ENCODE assay signal across 1 cellular context in the genomic region with DNA sequence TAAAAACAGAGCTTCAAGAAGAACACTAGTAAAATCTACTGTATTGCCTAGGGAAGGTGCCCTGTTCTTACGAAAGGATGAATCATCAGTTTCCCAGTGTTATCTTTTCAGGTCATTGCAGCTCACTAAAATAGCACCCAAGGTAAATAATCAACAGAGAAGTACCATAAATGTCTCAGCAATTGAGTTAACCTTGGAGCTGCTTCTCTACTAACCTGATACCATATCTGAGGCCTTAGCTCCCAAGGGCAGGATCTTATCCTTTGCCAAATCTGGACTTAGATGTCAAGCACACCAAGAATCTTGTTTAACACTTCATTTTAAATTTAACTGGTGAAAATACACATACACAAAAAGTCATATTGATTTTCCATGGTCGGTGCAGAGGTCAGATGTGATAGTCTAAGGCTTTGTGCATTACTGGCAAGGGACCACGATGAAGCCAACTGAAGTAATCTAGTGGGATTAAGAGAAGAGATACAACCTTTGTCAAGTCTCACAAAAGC.
A peak's percentile ranks its signal among the peaks of the same experiment; 100 is the strongest.
TF ChIP-seq lines count a peak whose summit lies in the region.

No MANE protein-coding gene starts in this region.

TF ChIP-seq in HepG2, 621 proteins besides CTCF, POLR2A, EP300 and RAD21 (continued from another document and continues in another):
- TF ChIP-seq ZNF770 (CRISPR knock-in tag; IDR thresholded peaks at IDR 0.05) (no peak), ZFP36 (IDR thresholded peaks at IDR 0.05; ENCODE audit: borderline replicate concordance, low read depth, low read length, partially characterized antibody) (no peak), KDM5B (CRISPR knock-in tag; IDR thresholded peaks at IDR 0.05; ENCODE audit: borderline replicate concordance) (no peak), ZNF556 (CRISPR knock-in tag; IDR thresholded peaks at IDR 0.05; ENCODE audit: borderline replicate concordance) (no peak), SP140L (CRISPR knock-in tag; IDR thresholded peaks at IDR 0.05; ENCODE audit: borderline replicate concordance) (0 out of 2 replicates have a peak, but pooled peaks have one; percentile 32), RFX3 (CRISPR knock-in tag; IDR thresholded peaks at IDR 0.05) (no peak), SOX6 (IDR thresholded peaks at IDR 0.05) (no peak), SOX6 (CRISPR knock-in tag; IDR thresholded peaks at IDR 0.05) (peak; percentile 85), ZNF367 (CRISPR knock-in tag; IDR thresholded peaks at IDR 0.05; ENCODE audit: borderline replicate concordance) (no peak), KMT2A (CRISPR knock-in tag; IDR thresholded peaks at IDR 0.05) (no peak), SRSF4 (IDR thresholded peaks at IDR 0.05; ENCODE audit: low read depth, low read length, poor library complexity, severe bottlenecking) (no peak), ZNF496 (CRISPR knock-in tag; IDR thresholded peaks at IDR 0.05; ENCODE audit: insufficient replicate concordance) (no peak), ZNF773 (CRISPR knock-in tag; IDR thresholded peaks at IDR 0.05; ENCODE audit: borderline replicate concordance) (no peak), IRF2 (CRISPR knock-in tag; IDR thresholded peaks at IDR 0.05) (no peak), THAP11 (CRISPR knock-in tag; IDR thresholded peaks at IDR 0.05) (peak; percentile 71), POGZ (CRISPR knock-in tag; IDR thresholded peaks at IDR 0.05) (no peak), NR2F6 (IDR thresholded peaks at IDR 0.05) (peak; percentile 74), NR2F6 (CRISPR knock-in tag; IDR thresholded peaks at IDR 0.05) (peak; percentile 79), ZNF446 (CRISPR knock-in tag; IDR thresholded peaks at IDR 0.05) (no peak), PHF5A (CRISPR knock-in tag; IDR thresholded peaks at IDR 0.05; ENCODE audit: low read depth, unreplicated experiment) (no peak), TCF7L2 (IDR thresholded peaks at IDR 0.05; ENCODE audit: low read depth, low read length) (no peak), RXRA (CRISPR knock-in tag; IDR thresholded peaks at IDR 0.05) (no peak), SMAD9 (CRISPR knock-in tag; IDR thresholded peaks at IDR 0.05) (no peak), NKX3-1 (CRISPR knock-in tag; IDR thresholded peaks at IDR 0.05) (no peak), BRF2 (CRISPR knock-in tag; IDR thresholded peaks at IDR 0.05) (no peak), PHF21A (CRISPR knock-in tag; IDR thresholded peaks at IDR 0.05) (peak; percentile 60; the same call in 1 of the 2 replicates), GATAD2A (CRISPR knock-in tag; IDR thresholded peaks at IDR 0.05) (peak; percentile 92), NR3C1 (CRISPR knock-in tag; IDR thresholded peaks at IDR 0.05) (no peak), MAFF (IDR thresholded peaks at IDR 0.05; ENCODE audit: low read depth, low read length) (peak; percentile 76), NR2F2 (IDR thresholded peaks at IDR 0.05; ENCODE audit: borderline replicate concordance, low read depth) (peak; percentile 74), ZUFSP (CRISPR knock-in tag; IDR thresholded peaks at IDR 0.05; ENCODE audit: borderline replicate concordance) (no peak), CENPX (CRISPR knock-in tag; IDR thresholded peaks at IDR 0.05) (no peak), ELF3 (CRISPR knock-in tag; IDR thresholded peaks at IDR 0.05) (peak; percentile 69), ZNF564 (CRISPR knock-in tag; IDR thresholded peaks at IDR 0.05) (no peak), CAMTA2 (CRISPR knock-in tag; IDR thresholded peaks at IDR 0.05; ENCODE audit: borderline replicate concordance) (no peak), ZFP36L2 (CRISPR knock-in tag; IDR thresholded peaks at IDR 0.05) (no peak)
- TF ChIP-seq, protein P1, sequence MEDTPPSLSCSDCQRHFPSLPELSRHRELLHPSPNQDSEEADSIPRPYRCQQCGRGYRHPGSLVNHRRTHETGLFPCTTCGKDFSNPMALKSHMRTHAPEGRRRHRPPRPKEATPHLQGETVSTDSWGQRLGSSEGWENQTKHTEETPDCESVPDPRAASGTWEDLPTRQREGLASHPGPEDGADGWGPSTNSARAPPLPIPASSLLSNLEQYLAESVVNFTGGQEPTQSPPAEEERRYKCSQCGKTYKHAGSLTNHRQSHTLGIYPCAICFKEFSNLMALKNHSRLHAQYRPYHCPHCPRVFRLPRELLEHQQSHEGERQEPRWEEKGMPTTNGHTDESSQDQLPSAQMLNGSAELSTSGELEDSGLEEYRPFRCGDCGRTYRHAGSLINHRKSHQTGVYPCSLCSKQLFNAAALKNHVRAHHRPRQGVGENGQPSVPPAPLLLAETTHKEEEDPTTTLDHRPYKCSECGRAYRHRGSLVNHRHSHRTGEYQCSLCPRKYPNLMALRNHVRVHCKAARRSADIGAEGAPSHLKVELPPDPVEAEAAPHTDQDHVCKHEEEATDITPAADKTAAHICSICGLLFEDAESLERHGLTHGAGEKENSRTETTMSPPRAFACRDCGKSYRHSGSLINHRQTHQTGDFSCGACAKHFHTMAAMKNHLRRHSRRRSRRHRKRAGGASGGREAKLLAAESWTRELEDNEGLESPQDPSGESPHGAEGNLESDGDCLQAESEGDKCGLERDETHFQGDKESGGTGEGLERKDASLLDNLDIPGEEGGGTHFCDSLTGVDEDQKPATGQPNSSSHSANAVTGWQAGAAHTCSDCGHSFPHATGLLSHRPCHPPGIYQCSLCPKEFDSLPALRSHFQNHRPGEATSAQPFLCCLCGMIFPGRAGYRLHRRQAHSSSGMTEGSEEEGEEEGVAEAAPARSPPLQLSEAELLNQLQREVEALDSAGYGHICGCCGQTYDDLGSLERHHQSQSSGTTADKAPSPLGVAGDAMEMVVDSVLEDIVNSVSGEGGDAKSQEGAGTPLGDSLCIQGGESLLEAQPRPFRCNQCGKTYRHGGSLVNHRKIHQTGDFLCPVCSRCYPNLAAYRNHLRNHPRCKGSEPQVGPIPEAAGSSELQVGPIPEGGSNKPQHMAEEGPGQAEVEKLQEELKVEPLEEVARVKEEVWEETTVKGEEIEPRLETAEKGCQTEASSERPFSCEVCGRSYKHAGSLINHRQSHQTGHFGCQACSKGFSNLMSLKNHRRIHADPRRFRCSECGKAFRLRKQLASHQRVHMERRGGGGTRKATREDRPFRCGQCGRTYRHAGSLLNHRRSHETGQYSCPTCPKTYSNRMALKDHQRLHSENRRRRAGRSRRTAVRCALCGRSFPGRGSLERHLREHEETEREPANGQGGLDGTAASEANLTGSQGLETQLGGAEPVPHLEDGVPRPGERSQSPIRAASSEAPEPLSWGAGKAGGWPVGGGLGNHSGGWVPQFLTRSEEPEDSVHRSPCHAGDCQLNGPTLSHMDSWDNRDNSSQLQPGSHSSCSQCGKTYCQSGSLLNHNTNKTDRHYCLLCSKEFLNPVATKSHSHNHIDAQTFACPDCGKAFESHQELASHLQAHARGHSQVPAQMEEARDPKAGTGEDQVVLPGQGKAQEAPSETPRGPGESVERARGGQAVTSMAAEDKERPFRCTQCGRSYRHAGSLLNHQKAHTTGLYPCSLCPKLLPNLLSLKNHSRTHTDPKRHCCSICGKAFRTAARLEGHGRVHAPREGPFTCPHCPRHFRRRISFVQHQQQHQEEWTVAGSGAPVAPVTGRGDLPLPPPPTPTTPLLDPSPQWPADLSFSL (CRISPR knock-in tag; IDR thresholded peaks at IDR 0.05), result no peak
- TF ChIP-seq, protein P2, sequence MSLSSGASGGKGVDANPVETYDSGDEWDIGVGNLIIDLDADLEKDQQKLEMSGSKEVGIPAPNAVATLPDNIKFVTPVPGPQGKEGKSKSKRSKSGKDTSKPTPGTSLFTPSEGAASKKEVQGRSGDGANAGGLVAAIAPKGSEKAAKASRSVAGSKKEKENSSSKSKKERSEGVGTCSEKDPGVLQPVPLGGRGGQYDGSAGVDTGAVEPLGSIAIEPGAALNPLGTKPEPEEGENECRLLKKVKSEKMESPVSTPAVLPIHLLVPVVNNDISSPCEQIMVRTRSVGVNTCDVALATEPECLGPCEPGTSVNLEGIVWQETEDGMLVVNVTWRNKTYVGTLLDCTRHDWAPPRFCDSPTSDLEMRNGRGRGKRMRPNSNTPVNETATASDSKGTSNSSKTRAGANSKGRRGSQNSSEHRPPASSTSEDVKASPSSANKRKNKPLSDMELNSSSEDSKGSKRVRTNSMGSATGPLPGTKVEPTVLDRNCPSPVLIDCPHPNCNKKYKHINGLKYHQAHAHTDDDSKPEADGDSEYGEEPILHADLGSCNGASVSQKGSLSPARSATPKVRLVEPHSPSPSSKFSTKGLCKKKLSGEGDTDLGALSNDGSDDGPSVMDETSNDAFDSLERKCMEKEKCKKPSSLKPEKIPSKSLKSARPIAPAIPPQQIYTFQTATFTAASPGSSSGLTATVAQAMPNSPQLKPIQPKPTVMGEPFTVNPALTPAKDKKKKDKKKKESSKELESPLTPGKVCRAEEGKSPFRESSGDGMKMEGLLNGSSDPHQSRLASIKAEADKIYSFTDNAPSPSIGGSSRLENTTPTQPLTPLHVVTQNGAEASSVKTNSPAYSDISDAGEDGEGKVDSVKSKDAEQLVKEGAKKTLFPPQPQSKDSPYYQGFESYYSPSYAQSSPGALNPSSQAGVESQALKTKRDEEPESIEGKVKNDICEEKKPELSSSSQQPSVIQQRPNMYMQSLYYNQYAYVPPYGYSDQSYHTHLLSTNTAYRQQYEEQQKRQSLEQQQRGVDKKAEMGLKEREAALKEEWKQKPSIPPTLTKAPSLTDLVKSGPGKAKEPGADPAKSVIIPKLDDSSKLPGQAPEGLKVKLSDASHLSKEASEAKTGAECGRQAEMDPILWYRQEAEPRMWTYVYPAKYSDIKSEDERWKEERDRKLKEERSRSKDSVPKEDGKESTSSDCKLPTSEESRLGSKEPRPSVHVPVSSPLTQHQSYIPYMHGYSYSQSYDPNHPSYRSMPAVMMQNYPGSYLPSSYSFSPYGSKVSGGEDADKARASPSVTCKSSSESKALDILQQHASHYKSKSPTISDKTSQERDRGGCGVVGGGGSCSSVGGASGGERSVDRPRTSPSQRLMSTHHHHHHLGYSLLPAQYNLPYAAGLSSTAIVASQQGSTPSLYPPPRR (CRISPR knock-in tag; IDR thresholded peaks at IDR 0.05; ENCODE audit: borderline replicate concordance), result peak; percentile 77; the same call in 1 of the 2 replicates
- TF ChIP-seq, protein P3, sequence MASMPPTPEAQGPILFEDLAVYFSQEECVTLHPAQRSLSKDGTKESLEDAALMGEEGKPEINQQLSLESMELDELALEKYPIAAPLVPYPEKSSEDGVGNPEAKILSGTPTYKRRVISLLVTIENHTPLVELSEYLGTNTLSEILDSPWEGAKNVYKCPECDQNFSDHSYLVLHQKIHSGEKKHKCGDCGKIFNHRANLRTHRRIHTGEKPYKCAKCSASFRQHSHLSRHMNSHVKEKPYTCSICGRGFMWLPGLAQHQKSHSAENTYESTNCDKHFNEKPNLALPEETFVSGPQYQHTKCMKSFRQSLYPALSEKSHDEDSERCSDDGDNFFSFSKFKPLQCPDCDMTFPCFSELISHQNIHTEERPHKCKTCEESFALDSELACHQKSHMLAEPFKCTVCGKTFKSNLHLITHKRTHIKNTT (CRISPR knock-in tag; IDR thresholded peaks at IDR 0.05), result no peak
- TF ChIP-seq, protein P4, sequence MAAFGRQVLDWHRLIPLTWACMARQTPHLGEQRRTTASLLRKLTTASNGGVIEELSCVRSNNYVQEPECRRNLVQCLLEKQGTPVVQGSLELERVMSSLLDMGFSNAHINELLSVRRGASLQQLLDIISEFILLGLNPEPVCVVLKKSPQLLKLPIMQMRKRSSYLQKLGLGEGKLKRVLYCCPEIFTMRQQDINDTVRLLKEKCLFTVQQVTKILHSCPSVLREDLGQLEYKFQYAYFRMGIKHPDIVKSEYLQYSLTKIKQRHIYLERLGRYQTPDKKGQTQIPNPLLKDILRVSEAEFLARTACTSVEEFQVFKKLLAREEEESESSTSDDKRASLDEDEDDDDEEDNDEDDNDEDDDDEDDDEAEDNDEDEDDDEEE (CRISPR knock-in tag; IDR thresholded peaks at IDR 0.05), result no peak
- TF ChIP-seq, protein P5, sequence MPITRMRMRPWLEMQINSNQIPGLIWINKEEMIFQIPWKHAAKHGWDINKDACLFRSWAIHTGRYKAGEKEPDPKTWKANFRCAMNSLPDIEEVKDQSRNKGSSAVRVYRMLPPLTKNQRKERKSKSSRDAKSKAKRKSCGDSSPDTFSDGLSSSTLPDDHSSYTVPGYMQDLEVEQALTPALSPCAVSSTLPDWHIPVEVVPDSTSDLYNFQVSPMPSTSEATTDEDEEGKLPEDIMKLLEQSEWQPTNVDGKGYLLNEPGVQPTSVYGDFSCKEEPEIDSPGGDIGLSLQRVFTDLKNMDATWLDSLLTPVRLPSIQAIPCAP (CRISPR knock-in tag; IDR thresholded peaks at IDR 0.05; ENCODE audit: low read depth), result no peak
